Comparison of ENCODE assay signal across 8 cellular contexts in the genomic region with DNA sequence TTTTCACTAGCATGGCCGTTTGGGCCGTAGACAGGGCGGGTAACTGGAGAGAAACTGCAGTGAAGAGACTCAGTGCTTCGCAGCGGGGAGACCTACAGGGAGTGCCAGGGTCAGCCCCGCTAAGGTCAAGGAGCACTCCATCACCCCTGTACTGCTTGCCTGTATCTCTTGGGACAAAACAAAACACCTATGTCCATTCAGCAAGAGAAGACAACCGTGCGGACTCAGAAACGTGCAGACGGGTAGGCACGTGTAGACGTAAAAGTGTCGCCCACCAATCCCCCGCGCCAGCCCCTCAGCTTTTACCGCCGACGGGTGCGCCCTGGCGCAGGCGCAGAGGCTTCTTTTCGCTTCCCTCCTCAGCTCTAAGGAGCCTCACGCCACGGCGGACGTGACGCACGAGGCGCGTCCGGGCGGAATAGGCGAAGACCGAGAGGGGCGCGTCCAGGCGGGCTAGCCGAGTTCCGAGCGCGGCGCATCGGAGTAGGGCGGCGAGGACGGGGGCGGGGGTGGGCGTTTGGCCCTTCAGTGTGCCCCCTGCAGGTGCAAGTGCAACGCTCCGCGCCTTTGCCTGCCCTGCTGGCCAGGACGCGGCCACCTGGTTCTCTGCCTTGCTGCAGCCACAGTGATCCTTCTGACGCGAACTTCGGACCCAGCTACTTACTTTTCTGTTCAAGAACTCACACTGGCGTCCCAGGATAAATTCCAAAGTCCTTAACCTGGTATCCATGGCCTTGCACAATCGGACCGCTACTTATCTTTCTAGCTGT. TPM values are rescaled to one million over a fixed set of nuclear protein-coding genes. Genes with fewer than 3 reads are reported as not detected.
DNase-seq lines count a peak whose midpoint lies in the region; ATAC-seq and TF ChIP-seq lines count a peak whose summit lies in the region.

No MANE protein-coding gene starts in this region.

- peak; percentile 85 to 88 for ATAC-seq in natural killer cell treated with Interleukin-12 subunit alpha and Interleukin-12 subunit beta and Interleukin-15 and Interleukin-18, amount 100 ng/mL, for 72 hours

- intact Hi-C loops in activated T-helper 2 cell treated with anti-CD3 and anti-CD28 coated beads, Interferon-gamma antibody, Interleukin-2, Interleukin-4, amounts not matched to agents 10 μg/mL and 5 μg/mL and 100 μg/mL, durations not matched to agents 14 hours and 24 hours and 36 hours (cut with micrococcal nuclease), result loop anchor here (2.0 to 10.0 kb wide), 6 partner anchors 55 to 1749 kb away; a partner anchor contains a TSS

- 0 out of 2 replicates have a peak, but pooled peaks cover 4% of the 10 kb centered on the region for H3K4me1 ChIP-seq in ES-I3 (ENCODE audit: insufficient read depth, low read length)

- H3K27me3 Mint-ChIP-seq in activated T-helper 2 cell treated with anti-CD3 and anti-CD28 coated beads, Interferon-gamma antibody, Interleukin-2, Interleukin-4, amounts not matched to agents 10 μg/mL and 5 μg/mL and 100 μg/mL, durations not matched to agents 14 hours and 24 hours and 36 hours (ENCODE audit: low read depth), result no peaks in the 10 kb centered on the region
- no peaks in the 10 kb centered on the region for H3K27me3 Mint-ChIP-seq in natural killer cell treated with Interleukin-12 subunit alpha and Interleukin-12 subunit beta and Interleukin-15 and Interleukin-18, amount 100 ng/mL, for 72 hours

- peaks cover 49% of the 10 kb centered on the region for H3K4me1 Mint-ChIP-seq in activated T-helper 2 cell treated with anti-CD3 and anti-CD28 coated beads, Interferon-gamma antibody, Interleukin-2, Interleukin-4, amounts not matched to agents 10 μg/mL and 5 μg/mL and 100 μg/mL, durations not matched to agents 14 hours and 24 hours and 36 hours (ENCODE audit: low read depth)
- H3K4me1 Mint-ChIP-seq in natural killer cell treated with Interleukin-12 subunit alpha and Interleukin-12 subunit beta and Interleukin-15 and Interleukin-18, amount 100 ng/mL, for 72 hours (ENCODE audit: low read depth in 2 of 2), result peaks cover 41 to 51% of the 10 kb centered on the region in 2 donors

- DNase-seq in H4 (ENCODE audit: low spot score), result peak; percentile 96
- peak; percentile 94 for DNase-seq in RPMI7951 (ENCODE audit: low read depth)
- DNase-seq in activated T-helper 2 cell treated with anti-CD3 and anti-CD28 coated beads, Interferon-gamma antibody, Interleukin-2, Interleukin-4, amounts not matched to agents 10 μg/mL and 5 μg/mL and 100 μg/mL, durations not matched to agents 14 hours and 24 hours and 36 hours (ENCODE audit: low spot score), result peak; percentile 95
- DNase-seq in fibroblast of peridontal ligament (ENCODE audit: extremely low read depth), result peak; percentile 92
- DNase-seq in natural killer cell treated with Interleukin-12 subunit alpha and Interleukin-12 subunit beta and Interleukin-15 and Interleukin-18, amount 100 ng/mL, for 72 hours (ENCODE audit: low spot score), result peak; percentile 97
- peak; percentile 95 for DNase-seq in stimulated activated naive CD4-positive, alpha-beta T cell treated with Interleukin-2 at 50 U/mL for 16 hours (lab: John Stamatoyannopoulos, UW)

- no peaks in the 10 kb centered on the region for H3K9me3 Mint-ChIP-seq in activated T-helper 2 cell treated with anti-CD3 and anti-CD28 coated beads, Interferon-gamma antibody, Interleukin-2, Interleukin-4, amounts not matched to agents 10 μg/mL and 5 μg/mL and 100 μg/mL, durations not matched to agents 14 hours and 24 hours and 36 hours
- no peaks in the 10 kb centered on the region for H3K9me3 Mint-ChIP-seq in natural killer cell treated with Interleukin-12 subunit alpha and Interleukin-12 subunit beta and Interleukin-15 and Interleukin-18, amount 100 ng/mL, for 72 hours

- H3K27ac Mint-ChIP-seq in activated T-helper 2 cell treated with anti-CD3 and anti-CD28 coated beads, Interferon-gamma antibody, Interleukin-2, Interleukin-4, amounts not matched to agents 10 μg/mL and 5 μg/mL and 100 μg/mL, durations not matched to agents 14 hours and 24 hours and 36 hours, result peak overlapping the region; percentile 96
- H3K27ac Mint-ChIP-seq in natural killer cell treated with Interleukin-12 subunit alpha and Interleukin-12 subunit beta and Interleukin-15 and Interleukin-18, amount 100 ng/mL, for 72 hours, result peak overlapping the region; percentile 75 to 93

- peak overlapping the region; percentile 97 for H3K4me3 Mint-ChIP-seq in activated T-helper 2 cell treated with anti-CD3 and anti-CD28 coated beads, Interferon-gamma antibody, Interleukin-2, Interleukin-4, amounts not matched to agents 10 μg/mL and 5 μg/mL and 100 μg/mL, durations not matched to agents 14 hours and 24 hours and 36 hours (ENCODE audit: low read depth)
- peak overlapping the region; percentile 88 for H3K4me3 Mint-ChIP-seq in natural killer cell treated with Interleukin-12 subunit alpha and Interleukin-12 subunit beta and Interleukin-15 and Interleukin-18, amount 100 ng/mL, for 72 hours

- no peaks in the 10 kb centered on the region for H3K36me3 ChIP-seq in ES-I3 (ENCODE audit: insufficient read depth, low read length)

- peaks cover 6% of the 10 kb centered on the region for H3K36me3 Mint-ChIP-seq in activated T-helper 2 cell treated with anti-CD3 and anti-CD28 coated beads, Interferon-gamma antibody, Interleukin-2, Interleukin-4, amounts not matched to agents 10 μg/mL and 5 μg/mL and 100 μg/mL, durations not matched to agents 14 hours and 24 hours and 36 hours (ENCODE audit: low read depth)
- H3K36me3 Mint-ChIP-seq in natural killer cell treated with Interleukin-12 subunit alpha and Interleukin-12 subunit beta and Interleukin-15 and Interleukin-18, amount 100 ng/mL, for 72 hours, result peaks cover 4% of the 10 kb centered on the region

- TF ChIP-seq CTCF in LNCAP (IDR thresholded peaks at IDR 0.05), result peak; percentile 30

- no peaks in the 10 kb centered on the region for H3K9me3 ChIP-seq in ES-I3 (ENCODE audit: control insufficient read depth, insufficient read depth, low read length)

- H3K9ac ChIP-seq in ES-I3 (ENCODE audit: low read depth, low read length), result peak overlapping the region; percentile 95

RNA-seq across cellular contexts. Expression of a gene that starts 3.3 kb away (rescaled TPM):
- total RNA-seq in H4 (2014; rRNA removed; shearing (Covaris generic)), result 14.3 and 25.8 TPM in 2 replicates
- total RNA-seq in RPMI7951 (2014; rRNA removed; shearing (Covaris generic)), result 11.9 and 17.8 TPM in 2 replicates
- total RNA-seq in activated T-helper 2 cell treated with anti-CD3 and anti-CD28 coated beads, Interferon-gamma antibody, Interleukin-2, Interleukin-4, amounts not matched to agents 10 μg/mL and 5 μg/mL and 100 μg/mL, durations not matched to agents 14 hours and 24 hours and 36 hours, result 52.6 and 64.2 TPM in 2 replicates
- 10 to 100 TPM; 57.9 to 67.1 TPM for total RNA-seq in natural killer cell treated with Interleukin-12 subunit alpha and Interleukin-12 subunit beta and Interleukin-15 and Interleukin-18, amount 100 ng/mL, for 72 hours

Comparison
In these comparisons a context has a peak if more than half of its experiments do, and no peak if none do; other contexts are left out.
1. Peak in every context shown above with its lines: DNase-seq and ATAC-seq.